ENCODE assay signal across 1 cellular context in genomic region chr10:22228943-22229755, GRCh38.
TF ChIP-seq lines count a peak whose summit lies in the region.

No MANE protein-coding gene starts in this region.

TF ChIP-seq in HepG2, 621 proteins besides CTCF, POLR2A, EP300 and RAD21 (continued from another document and continues in another):
- TF ChIP-seq CHCHD3 (CRISPR knock-in tag; IDR thresholded peaks at IDR 0.05) (0 out of 2 replicates have a peak, but pooled peaks have one; percentile 58), GPN1 (CRISPR knock-in tag; IDR thresholded peaks at IDR 0.05; ENCODE audit: borderline replicate concordance) (no peak), FOXK1 (CRISPR knock-in tag; IDR thresholded peaks at IDR 0.05; ENCODE audit: borderline replicate concordance, low read depth) (peak; percentile 62; the same call in 1 of the 2 replicates), ZFX (CRISPR knock-in tag; IDR thresholded peaks at IDR 0.05; ENCODE audit: low read depth) (peak; percentile 99), ZNF749 (CRISPR knock-in tag; IDR thresholded peaks at IDR 0.05; ENCODE audit: borderline replicate concordance) (0 out of 2 replicates have a peak, but pooled peaks have one; percentile 23), AHR (CRISPR knock-in tag; IDR thresholded peaks at IDR 0.05) (0 out of 2 replicates have a peak, but pooled peaks have one; percentile 52), FOXC1 (CRISPR knock-in tag; IDR thresholded peaks at IDR 0.05; ENCODE audit: borderline replicate concordance) (0 out of 2 replicates have a peak, but pooled peaks have one; percentile 72), ZNF317 (CRISPR knock-in tag; IDR thresholded peaks at IDR 0.05) (peak; percentile 59; the same call in 1 of the 2 replicates), ZNF737 (CRISPR knock-in tag; IDR thresholded peaks at IDR 0.05; ENCODE audit: borderline replicate concordance) (peak; percentile 71; the same call in 1 of the 2 replicates), ZNF766 (CRISPR knock-in tag; IDR thresholded peaks at IDR 0.05; ENCODE audit: borderline replicate concordance) (peak; percentile 63; the same call in 1 of the 2 replicates), PHF20 (CRISPR knock-in tag; IDR thresholded peaks at IDR 0.05) (peak; percentile 57; the same call in 1 of the 2 replicates), GATAD1 (CRISPR knock-in tag; IDR thresholded peaks at IDR 0.05) (0 out of 2 replicates have a peak, but pooled peaks have one; percentile 41), DPF2 (CRISPR knock-in tag; IDR thresholded peaks at IDR 0.05; ENCODE audit: borderline replicate concordance, low read depth) (no peak), ATF4 (CRISPR knock-in tag; IDR thresholded peaks at IDR 0.05) (peak in 1 of 2 experiments; percentile 60; a peak in 2 of 4 replicates), MIER2 (CRISPR knock-in tag; IDR thresholded peaks at IDR 0.05) (peak; percentile 71), FOXJ3 (CRISPR knock-in tag; IDR thresholded peaks at IDR 0.05; ENCODE audit: borderline replicate concordance) (no peak), SIN3A (IDR thresholded peaks at IDR 0.05; ENCODE audit: borderline replicate concordance, low read depth, low read length) (peak; percentile 45; the same call in 1 of the 2 replicates), MTA1 (CRISPR knock-in tag; IDR thresholded peaks at IDR 0.05; ENCODE audit: borderline replicate concordance) (peak; percentile 80; the same call in 1 of the 2 replicates), ZNF782 (CRISPR knock-in tag; IDR thresholded peaks at IDR 0.05; ENCODE audit: borderline replicate concordance) (peak; percentile 87), DNMT3B (CRISPR knock-in tag; conservative IDR thresholded peaks at IDR 0.05) (no peak), ZNF883 (CRISPR knock-in tag; IDR thresholded peaks at IDR 0.05; ENCODE audit: not compliant biosample characterization) (peak; percentile 81), ZMYM2 (CRISPR knock-in tag; IDR thresholded peaks at IDR 0.05) (0 out of 2 replicates have a peak, but pooled peaks have one; percentile 47), ZNF510 (CRISPR knock-in tag; IDR thresholded peaks at IDR 0.05; ENCODE audit: low read depth) (0 out of 2 replicates have a peak, but pooled peaks have one; percentile 33), NFRKB (IDR thresholded peaks at IDR 0.05) (no peak), ZNF563 (CRISPR knock-in tag; IDR thresholded peaks at IDR 0.05) (peak; percentile 59; the same call in 1 of the 2 replicates), ZNF496 (CRISPR knock-in tag; IDR thresholded peaks at IDR 0.05; ENCODE audit: insufficient replicate concordance) (no peak), ZNF547 (CRISPR knock-in tag; IDR thresholded peaks at IDR 0.05) (peak; percentile 44; the same call in 1 of the 2 replicates), ZBTB7B (CRISPR knock-in tag; IDR thresholded peaks at IDR 0.05) (peak; percentile 94), ZNF720 (CRISPR knock-in tag; IDR thresholded peaks at IDR 0.05) (no peak), ZNF556 (CRISPR knock-in tag; IDR thresholded peaks at IDR 0.05; ENCODE audit: borderline replicate concordance) (peak; percentile 47; the same call in 1 of the 2 replicates), ZNF3 (CRISPR knock-in tag; IDR thresholded peaks at IDR 0.05) (no peak), NFATC3 (CRISPR knock-in tag; IDR thresholded peaks at IDR 0.05) (no peak), ZNF430 (CRISPR knock-in tag; IDR thresholded peaks at IDR 0.05) (no peak), CCDC6 (CRISPR knock-in tag; IDR thresholded peaks at IDR 0.05) (peak; percentile 52; the same call in 1 of the 2 replicates), FOSL1 (CRISPR knock-in tag; IDR thresholded peaks at IDR 0.05; ENCODE audit: borderline replicate concordance) (no peak), KAT7 (CRISPR knock-in tag; IDR thresholded peaks at IDR 0.05; ENCODE audit: borderline replicate concordance) (peak; percentile 88), ZMYM4 (CRISPR knock-in tag; IDR thresholded peaks at IDR 0.05) (peak; percentile 77), XBP1 (CRISPR knock-in tag; IDR thresholded peaks at IDR 0.05) (no peak), PREB (CRISPR knock-in tag; IDR thresholded peaks at IDR 0.05) (no peak), FOXA3 (CRISPR knock-in tag; IDR thresholded peaks at IDR 0.05) (peak; percentile 52), ZNF549 (CRISPR knock-in tag; IDR thresholded peaks at IDR 0.05) (no peak), PHF21A (CRISPR knock-in tag; IDR thresholded peaks at IDR 0.05) (peak; percentile 87), TBX2 (CRISPR knock-in tag; IDR thresholded peaks at IDR 0.05; ENCODE audit: borderline replicate concordance) (peak; percentile 86), MEIS2 (CRISPR knock-in tag; IDR thresholded peaks at IDR 0.05) (peak; percentile 17; the same call in 1 of the 2 replicates)
- TF ChIP-seq, protein P1, sequence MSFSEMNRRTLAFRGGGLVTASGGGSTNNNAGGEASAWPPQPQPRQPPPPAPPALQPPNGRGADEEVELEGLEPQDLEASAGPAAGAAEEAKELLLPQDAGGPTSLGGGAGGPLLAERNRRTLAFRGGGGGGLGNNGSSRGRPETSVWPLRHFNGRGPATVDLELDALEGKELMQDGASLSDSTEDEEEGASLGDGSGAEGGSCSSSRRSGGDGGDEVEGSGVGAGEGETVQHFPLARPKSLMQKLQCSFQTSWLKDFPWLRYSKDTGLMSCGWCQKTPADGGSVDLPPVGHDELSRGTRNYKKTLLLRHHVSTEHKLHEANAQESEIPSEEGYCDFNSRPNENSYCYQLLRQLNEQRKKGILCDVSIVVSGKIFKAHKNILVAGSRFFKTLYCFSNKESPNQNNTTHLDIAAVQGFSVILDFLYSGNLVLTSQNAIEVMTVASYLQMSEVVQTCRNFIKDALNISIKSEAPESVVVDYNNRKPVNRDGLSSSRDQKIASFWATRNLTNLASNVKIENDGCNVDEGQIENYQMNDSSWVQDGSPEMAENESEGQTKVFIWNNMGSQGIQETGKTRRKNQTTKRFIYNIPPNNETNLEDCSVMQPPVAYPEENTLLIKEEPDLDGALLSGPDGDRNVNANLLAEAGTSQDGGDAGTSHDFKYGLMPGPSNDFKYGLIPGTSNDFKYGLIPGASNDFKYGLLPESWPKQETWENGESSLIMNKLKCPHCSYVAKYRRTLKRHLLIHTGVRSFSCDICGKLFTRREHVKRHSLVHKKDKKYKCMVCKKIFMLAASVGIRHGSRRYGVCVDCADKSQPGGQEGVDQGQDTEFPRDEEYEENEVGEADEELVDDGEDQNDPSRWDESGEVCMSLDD (CRISPR knock-in tag; IDR thresholded peaks at IDR 0.05; ENCODE audit: borderline replicate concordance) = 0 out of 2 replicates have a peak, but pooled peaks have one; percentile 7
- TF ChIP-seq, protein P2, sequence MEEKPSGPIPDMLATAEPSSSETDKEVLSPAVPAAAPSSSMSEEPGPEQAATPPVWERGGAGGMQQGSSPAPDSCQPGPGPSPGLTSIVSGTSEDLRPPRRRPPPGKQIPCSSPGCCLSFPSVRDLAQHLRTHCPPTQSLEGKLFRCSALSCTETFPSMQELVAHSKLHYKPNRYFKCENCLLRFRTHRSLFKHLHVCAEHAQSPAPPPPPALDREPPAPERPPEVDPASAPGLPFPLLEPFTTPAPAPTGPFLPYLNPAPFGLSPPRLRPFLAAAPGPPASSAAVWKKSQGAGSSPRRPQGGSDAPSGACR (CRISPR knock-in tag; IDR thresholded peaks at IDR 0.05) = 0 out of 2 replicates have a peak, but pooled peaks have one; percentile 60
- TF ChIP-seq, protein P3, sequence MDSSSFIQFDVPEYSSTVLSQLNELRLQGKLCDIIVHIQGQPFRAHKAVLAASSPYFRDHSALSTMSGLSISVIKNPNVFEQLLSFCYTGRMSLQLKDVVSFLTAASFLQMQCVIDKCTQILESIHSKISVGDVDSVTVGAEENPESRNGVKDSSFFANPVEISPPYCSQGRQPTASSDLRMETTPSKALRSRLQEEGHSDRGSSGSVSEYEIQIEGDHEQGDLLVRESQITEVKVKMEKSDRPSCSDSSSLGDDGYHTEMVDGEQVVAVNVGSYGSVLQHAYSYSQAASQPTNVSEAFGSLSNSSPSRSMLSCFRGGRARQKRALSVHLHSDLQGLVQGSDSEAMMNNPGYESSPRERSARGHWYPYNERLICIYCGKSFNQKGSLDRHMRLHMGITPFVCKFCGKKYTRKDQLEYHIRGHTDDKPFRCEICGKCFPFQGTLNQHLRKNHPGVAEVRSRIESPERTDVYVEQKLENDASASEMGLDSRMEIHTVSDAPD (CRISPR knock-in tag; IDR thresholded peaks at IDR 0.05) = peak; percentile 51; the same call in 1 of the 2 replicates
- TF ChIP-seq, protein P4, sequence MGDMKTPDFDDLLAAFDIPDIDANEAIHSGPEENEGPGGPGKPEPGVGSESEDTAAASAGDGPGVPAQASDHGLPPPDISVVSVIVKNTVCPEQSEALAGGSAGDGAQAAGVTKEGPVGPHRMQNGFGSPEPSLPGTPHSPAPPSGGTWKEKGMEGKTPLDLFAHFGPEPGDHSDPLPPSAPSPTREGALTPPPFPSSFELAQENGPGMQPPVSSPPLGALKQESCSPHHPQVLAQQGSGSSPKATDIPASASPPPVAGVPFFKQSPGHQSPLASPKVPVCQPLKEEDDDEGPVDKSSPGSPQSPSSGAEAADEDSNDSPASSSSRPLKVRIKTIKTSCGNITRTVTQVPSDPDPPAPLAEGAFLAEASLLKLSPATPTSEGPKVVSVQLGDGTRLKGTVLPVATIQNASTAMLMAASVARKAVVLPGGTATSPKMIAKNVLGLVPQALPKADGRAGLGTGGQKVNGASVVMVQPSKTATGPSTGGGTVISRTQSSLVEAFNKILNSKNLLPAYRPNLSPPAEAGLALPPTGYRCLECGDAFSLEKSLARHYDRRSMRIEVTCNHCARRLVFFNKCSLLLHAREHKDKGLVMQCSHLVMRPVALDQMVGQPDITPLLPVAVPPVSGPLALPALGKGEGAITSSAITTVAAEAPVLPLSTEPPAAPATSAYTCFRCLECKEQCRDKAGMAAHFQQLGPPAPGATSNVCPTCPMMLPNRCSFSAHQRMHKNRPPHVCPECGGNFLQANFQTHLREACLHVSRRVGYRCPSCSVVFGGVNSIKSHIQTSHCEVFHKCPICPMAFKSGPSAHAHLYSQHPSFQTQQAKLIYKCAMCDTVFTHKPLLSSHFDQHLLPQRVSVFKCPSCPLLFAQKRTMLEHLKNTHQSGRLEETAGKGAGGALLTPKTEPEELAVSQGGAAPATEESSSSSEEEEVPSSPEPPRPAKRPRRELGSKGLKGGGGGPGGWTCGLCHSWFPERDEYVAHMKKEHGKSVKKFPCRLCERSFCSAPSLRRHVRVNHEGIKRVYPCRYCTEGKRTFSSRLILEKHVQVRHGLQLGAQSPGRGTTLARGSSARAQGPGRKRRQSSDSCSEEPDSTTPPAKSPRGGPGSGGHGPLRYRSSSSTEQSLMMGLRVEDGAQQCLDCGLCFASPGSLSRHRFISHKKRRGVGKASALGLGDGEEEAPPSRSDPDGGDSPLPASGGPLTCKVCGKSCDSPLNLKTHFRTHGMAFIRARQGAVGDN (CRISPR knock-in tag; IDR thresholded peaks at IDR 0.05) = peak; percentile 80
- TF ChIP-seq, protein P5, sequence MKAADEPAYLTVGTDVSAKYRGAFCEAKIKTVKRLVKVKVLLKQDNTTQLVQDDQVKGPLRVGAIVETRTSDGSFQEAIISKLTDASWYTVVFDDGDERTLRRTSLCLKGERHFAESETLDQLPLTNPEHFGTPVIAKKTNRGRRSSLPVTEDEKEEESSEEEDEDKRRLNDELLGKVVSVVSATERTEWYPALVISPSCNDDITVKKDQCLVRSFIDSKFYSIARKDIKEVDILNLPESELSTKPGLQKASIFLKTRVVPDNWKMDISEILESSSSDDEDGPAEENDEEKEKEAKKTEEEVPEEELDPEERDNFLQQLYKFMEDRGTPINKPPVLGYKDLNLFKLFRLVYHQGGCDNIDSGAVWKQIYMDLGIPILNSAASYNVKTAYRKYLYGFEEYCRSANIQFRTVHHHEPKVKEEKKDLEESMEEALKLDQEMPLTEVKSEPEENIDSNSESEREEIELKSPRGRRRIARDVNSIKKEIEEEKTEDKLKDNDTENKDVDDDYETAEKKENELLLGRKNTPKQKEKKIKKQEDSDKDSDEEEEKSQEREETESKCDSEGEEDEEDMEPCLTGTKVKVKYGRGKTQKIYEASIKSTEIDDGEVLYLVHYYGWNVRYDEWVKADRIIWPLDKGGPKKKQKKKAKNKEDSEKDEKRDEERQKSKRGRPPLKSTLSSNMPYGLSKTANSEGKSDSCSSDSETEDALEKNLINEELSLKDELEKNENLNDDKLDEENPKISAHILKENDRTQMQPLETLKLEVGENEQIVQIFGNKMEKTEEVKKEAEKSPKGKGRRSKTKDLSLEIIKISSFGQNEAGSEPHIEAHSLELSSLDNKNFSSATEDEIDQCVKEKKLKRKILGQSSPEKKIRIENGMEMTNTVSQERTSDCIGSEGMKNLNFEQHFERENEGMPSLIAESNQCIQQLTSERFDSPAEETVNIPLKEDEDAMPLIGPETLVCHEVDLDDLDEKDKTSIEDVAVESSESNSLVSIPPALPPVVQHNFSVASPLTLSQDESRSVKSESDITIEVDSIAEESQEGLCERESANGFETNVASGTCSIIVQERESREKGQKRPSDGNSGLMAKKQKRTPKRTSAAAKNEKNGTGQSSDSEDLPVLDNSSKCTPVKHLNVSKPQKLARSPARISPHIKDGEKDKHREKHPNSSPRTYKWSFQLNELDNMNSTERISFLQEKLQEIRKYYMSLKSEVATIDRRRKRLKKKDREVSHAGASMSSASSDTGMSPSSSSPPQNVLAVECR (CRISPR knock-in tag; IDR thresholded peaks at IDR 0.05; ENCODE audit: borderline replicate concordance) = peak; percentile 66; the same call in 1 of the 2 replicates
- TF ChIP-seq, protein P6, sequence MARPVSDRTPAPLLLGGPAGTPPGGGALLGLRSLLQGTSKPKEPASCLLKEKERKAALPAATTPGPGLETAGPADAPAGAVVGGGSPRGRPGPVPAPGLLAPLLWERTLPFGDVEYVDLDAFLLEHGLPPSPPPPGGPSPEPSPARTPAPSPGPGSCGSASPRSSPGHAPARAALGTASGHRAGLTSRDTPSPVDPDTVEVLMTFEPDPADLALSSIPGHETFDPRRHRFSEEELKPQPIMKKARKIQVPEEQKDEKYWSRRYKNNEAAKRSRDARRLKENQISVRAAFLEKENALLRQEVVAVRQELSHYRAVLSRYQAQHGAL (CRISPR knock-in tag; IDR thresholded peaks at IDR 0.05; ENCODE audit: not compliant biosample characterization) = no peak
